ENCODE assay signal across 1 cellular context in genomic region chr12:73321776-73322175, GRCh38.
TF ChIP-seq lines count a peak whose summit lies in the region.

No MANE protein-coding gene starts in this region.

TF ChIP-seq in H1, 55 proteins besides CTCF, POLR2A, EP300 and RAD21 (continued from another document):
- TF ChIP-seq RXRA (IDR thresholded peaks at IDR 0.05; ENCODE audit: insufficient read depth, low read depth, low read length), result no peak
- TF ChIP-seq JUND (IDR thresholded peaks at IDR 0.05; ENCODE audit: low read length), result no peak
- TF ChIP-seq CEBPB (IDR thresholded peaks at IDR 0.05; ENCODE audit: low read depth, low read length), result no peak
- no peak for TF ChIP-seq PHF8 (conservative IDR thresholded peaks at IDR 0.05; ENCODE audit: low read depth, low read length)
- no peak for TF ChIP-seq KDM5A (IDR thresholded peaks at IDR 0.05; ENCODE audit: low read length)
- no peak for TF ChIP-seq RFX5 (IDR thresholded peaks at IDR 0.05; ENCODE audit: borderline replicate concordance, low read depth, low read length)
- no peak for TF ChIP-seq SUZ12 (IDR thresholded peaks at IDR 0.05; ENCODE audit: low read length)
- TF ChIP-seq RBBP5 (IDR thresholded peaks at IDR 0.05; ENCODE audit: borderline replicate concordance, low read depth, low read length), result no peak
- no peak for TF ChIP-seq ZNF274 (IDR thresholded peaks at IDR 0.05; ENCODE audit: borderline replicate concordance, extremely low read depth, low read length)
- TF ChIP-seq CBX8 (IDR thresholded peaks at IDR 0.05; ENCODE audit: borderline replicate concordance, low read depth, low read length), result no peak
